In genomic region chr1:1344672-1345361, GRCh38 we compare ENCODE assay signal across 8 cellular contexts. TPM values are rescaled to one million over a fixed set of nuclear protein-coding genes. Genes with fewer than 3 reads are reported as not detected.
DNase-seq lines count a peak whose midpoint lies in the region; TF ChIP-seq lines count a peak whose summit lies in the region.

No MANE protein-coding gene starts in this region.

- H3K27me3 Mint-ChIP-seq in mesothelial cell of epicardium (ENCODE audit: low read depth): no peaks in the 10 kb centered on the region

- no peaks in the 10 kb centered on the region for H3K9me3 Mint-ChIP-seq in mesothelial cell of epicardium

- H3K27ac Mint-ChIP-seq in mesothelial cell of epicardium: no peak overlapping the region

- TF ChIP-seq RAD21 in Ishikawa (IDR thresholded peaks at IDR 0.05; ENCODE audit: low read depth): no peak; the same call in 1 of the 2 replicates

- intact Hi-C loops in posterior vena cava (cut with DNase I): loop anchor here in 1 of 2 donors (5.0 kb wide), 1 partner anchor 33 kb away; no protein-coding TSS in a partner anchor

- peaks cover 12% of the 10 kb centered on the region for H3K4me1 Mint-ChIP-seq in mesothelial cell of epicardium

- H3K27me3 ChIP-seq in adipocyte (replicated peaks; ENCODE audit: control insufficient read depth, insufficient read depth, low read length): no peaks in the 10 kb centered on the region

- H3K9me3 ChIP-seq in adipocyte (ENCODE audit: control insufficient read depth, low read length): no peaks in the 10 kb centered on the region

- DNase-seq in AG08395 (ENCODE audit: low spot score): peak; percentile 52
- DNase-seq in adipocyte (ENCODE audit: low read depth): peak; percentile 77
- no peak for DNase-seq in mesothelial cell of epicardium (ENCODE audit: low spot score in 2 of 2, unreplicated experiment in 2 of 2)
- DNase-seq in anterior cingulate cortex (lab: John Stamatoyannopoulos, UW): no peak
- no peak for DNase-seq in posterior vena cava (ENCODE audit: low spot score)
- DNase-seq in NCI-H524 treated with DMSO at 0.1 percent for 48 hours (lab: John Stamatoyannopoulos, UW): no peak
- DNase-seq in NCI-H2081 treated with DMSO at 0.1 percent for 48 hours (lab: John Stamatoyannopoulos, UW): no peak

- TF ChIP-seq EP300 in Ishikawa (IDR thresholded peaks at IDR 0.05; ENCODE audit: borderline replicate concordance): no peak; the same call in 1 of the 2 replicates

- peak; percentile 71 for TF ChIP-seq CTCF in mesothelial cell of epicardium (IDR thresholded peaks at IDR 0.05; ENCODE audit: unreplicated experiment)

- H3K9ac ChIP-seq in adipocyte (ENCODE audit: low read length): peak overlapping the region; percentile 89

- peaks cover 36% of the 10 kb centered on the region for H3K4me1 ChIP-seq in adipocyte (ENCODE audit: control insufficient read depth, insufficient read depth, low read length)

- no peak overlapping the region for H3K4me3 Mint-ChIP-seq in mesothelial cell of epicardium

- H3K36me3 Mint-ChIP-seq in mesothelial cell of epicardium: peaks cover 12% of the 10 kb centered on the region

- H3K4me3 ChIP-seq in adipocyte (ENCODE audit: low read length): peak overlapping the region; percentile 12

- H3K36me3 ChIP-seq in adipocyte (ENCODE audit: control insufficient read depth, insufficient read depth, low read length, severe bottlenecking): peaks cover 15% of the 10 kb centered on the region

TF ChIP-seq in Ishikawa, 13 proteins besides CTCF, POLR2A, EP300 and RAD21:
- TF ChIP-seq TAF1 (IDR thresholded peaks at IDR 0.05; ENCODE audit: low read depth): no peak
- TF ChIP-seq EGR1 (IDR thresholded peaks at IDR 0.05): no peak
- TF ChIP-seq, protein P1, sequence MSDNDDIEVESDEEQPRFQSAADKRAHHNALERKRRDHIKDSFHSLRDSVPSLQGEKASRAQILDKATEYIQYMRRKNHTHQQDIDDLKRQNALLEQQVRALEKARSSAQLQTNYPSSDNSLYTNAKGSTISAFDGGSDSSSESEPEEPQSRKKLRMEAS (IDR thresholded peaks at IDR 0.05): no peak
- TF ChIP-seq FOXM1 (IDR thresholded peaks at IDR 0.05; ENCODE audit: borderline replicate concordance, low read depth): no peak
- peak; percentile 64 for TF ChIP-seq TCF12 (IDR thresholded peaks at IDR 0.05; ENCODE audit: low read depth)
- TF ChIP-seq, protein P2, sequence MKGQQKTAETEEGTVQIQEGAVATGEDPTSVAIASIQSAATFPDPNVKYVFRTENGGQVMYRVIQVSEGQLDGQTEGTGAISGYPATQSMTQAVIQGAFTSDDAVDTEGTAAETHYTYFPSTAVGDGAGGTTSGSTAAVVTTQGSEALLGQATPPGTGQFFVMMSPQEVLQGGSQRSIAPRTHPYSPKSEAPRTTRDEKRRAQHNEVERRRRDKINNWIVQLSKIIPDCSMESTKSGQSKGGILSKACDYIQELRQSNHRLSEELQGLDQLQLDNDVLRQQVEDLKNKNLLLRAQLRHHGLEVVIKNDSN (IDR thresholded peaks at IDR 0.05): no peak
- TF ChIP-seq REST (IDR thresholded peaks at IDR 0.05; ENCODE audit: low read depth): no peak
- no peak for TF ChIP-seq CEBPB (IDR thresholded peaks at IDR 0.05)
- peak; percentile 68 for TF ChIP-seq ZBTB7A (IDR thresholded peaks at IDR 0.05; ENCODE audit: low read depth)
- TF ChIP-seq CREB1 (IDR thresholded peaks at IDR 0.05; ENCODE audit: low read depth): no peak
TF ChIP-seq in Ishikawa: peak in this region for 2.

RNA-seq across cellular contexts. Expression of gene DVL1, which starts 4.4 kb away (rescaled TPM):
- total RNA-seq in mesothelial cell of epicardium: 54.5 to 58.5 TPM (median 54.7 TPM) in 3 replicates
- 10 to 100 TPM; 45.9 to 61.9 TPM for total RNA-seq in posterior vena cava

RNA-seq across cellular contexts. Expression of gene MXRA8, which starts 13.5 kb away (rescaled TPM):
- total RNA-seq in mesothelial cell of epicardium (157 to 163 TPM (median 161 TPM) in 3 replicates), posterior vena cava (100 to 1,000 TPM; 104 to 174 TPM)

RNA-seq across cellular contexts. Expression of gene TAS1R3, which starts 13.7 kb away (rescaled TPM):
- total RNA-seq in mesothelial cell of epicardium (0.98 to 1.0 TPM (median 1.00 TPM) in 3 replicates), posterior vena cava (under 1 TPM in 1 of 2 donors, not detected in 1; 0.09 TPM)

RNA-seq across cellular contexts. Expression of gene CPTP, which starts 20.2 kb away (rescaled TPM):
- total RNA-seq in mesothelial cell of epicardium: 17.8 to 19.3 TPM (median 18.5 TPM) in 3 replicates
- 10 to 100 TPM; 11.6 to 14.1 TPM for total RNA-seq in posterior vena cava

RNA-seq across cellular contexts. Expression of gene INTS11, which starts 20.4 kb away (rescaled TPM):
- total RNA-seq in mesothelial cell of epicardium (163 to 165 TPM (median 165 TPM) in 3 replicates), posterior vena cava (10 to 100 TPM; 61.8 to 65.6 TPM)

Comparison
In these comparisons a context has a peak if more than half of its experiments do, and no peak if none do; other contexts are left out.
1. DNase-seq: peak in AG08395 (single experiment) and adipocyte (single experiment); none in mesothelial cell of epicardium (0 of 2), anterior cingulate cortex (0 of 58), posterior vena cava (single experiment), NCI-H524 treated with DMSO at 0.1 percent for 48 hours (single experiment) and NCI-H2081 treated with DMSO at 0.1 percent for 48 hours (single experiment).